Comparison of ENCODE assay signal across 1 cellular context in genomic region chr20:50405915-50406609, GRCh38.
TF ChIP-seq lines count a peak whose summit lies in the region.

No MANE protein-coding gene starts in this region.

TF ChIP-seq in HepG2, 621 proteins besides CTCF, POLR2A, EP300 and RAD21 (continued from another document and continues in another):
- TF ChIP-seq MAZ (IDR thresholded peaks at IDR 0.05; ENCODE audit: borderline replicate concordance, low read depth, low read length): no peak
- no peak for TF ChIP-seq MAZ (CRISPR knock-in tag; IDR thresholded peaks at IDR 0.05; ENCODE audit: low read depth)
- TF ChIP-seq GATA4 (IDR thresholded peaks at IDR 0.05; ENCODE audit: borderline replicate concordance, low read depth): peak; percentile 89
- TF ChIP-seq ZNF792 (CRISPR knock-in tag; IDR thresholded peaks at IDR 0.05): peak; percentile 83
- TF ChIP-seq ZNF781 (CRISPR knock-in tag; IDR thresholded peaks at IDR 0.05; ENCODE audit: borderline replicate concordance, not compliant biosample characterization): no peak
- TF ChIP-seq CHD4 (IDR thresholded peaks at IDR 0.05; ENCODE audit: borderline replicate concordance, low read length): peak; percentile 92; the same call in 1 of the 2 replicates
- TF ChIP-seq MXD3 (CRISPR knock-in tag; IDR thresholded peaks at IDR 0.05): no peak
- TF ChIP-seq RBFOX2 (IDR thresholded peaks at IDR 0.05; ENCODE audit: low read depth, low read length): 0 out of 2 replicates have a peak, but pooled peaks have one; percentile 30
- no peak for TF ChIP-seq ATF4 (CRISPR knock-in tag; IDR thresholded peaks at IDR 0.05)
- peak; percentile 74 for TF ChIP-seq ZNF343 (CRISPR knock-in tag; IDR thresholded peaks at IDR 0.05)
- no peak for TF ChIP-seq ZNF10 (CRISPR knock-in tag; IDR thresholded peaks at IDR 0.05; ENCODE audit: borderline replicate concordance, low read depth)
- TF ChIP-seq NR2F1 (CRISPR knock-in tag; IDR thresholded peaks at IDR 0.05): peak; percentile 83 to 93
- TF ChIP-seq HOXA7 (CRISPR knock-in tag; IDR thresholded peaks at IDR 0.05): no peak
- TF ChIP-seq TFDP2 (CRISPR knock-in tag; IDR thresholded peaks at IDR 0.05): 0 out of 2 replicates have a peak, but pooled peaks have one; percentile 28
- TF ChIP-seq XBP1 (CRISPR knock-in tag; IDR thresholded peaks at IDR 0.05): no peak
- TF ChIP-seq FOXM1 (CRISPR knock-in tag; IDR thresholded peaks at IDR 0.05): no peak
- TF ChIP-seq YEATS4 (CRISPR knock-in tag; IDR thresholded peaks at IDR 0.05; ENCODE audit: borderline replicate concordance): no peak; the same call in 1 of the 2 replicates
- TF ChIP-seq SOX6 (IDR thresholded peaks at IDR 0.05): no peak
- peak; percentile 96 for TF ChIP-seq SOX6 (CRISPR knock-in tag; IDR thresholded peaks at IDR 0.05)
- TF ChIP-seq NKX3-1 (CRISPR knock-in tag; IDR thresholded peaks at IDR 0.05): no peak; the same call in 1 of the 2 replicates
- peak; percentile 82; the same call in 1 of the 2 replicates for TF ChIP-seq STAT5B (CRISPR knock-in tag; IDR thresholded peaks at IDR 0.05)
- peak; percentile 98 for TF ChIP-seq ZNF263 (CRISPR knock-in tag; IDR thresholded peaks at IDR 0.05)
- TF ChIP-seq SRSF9 (IDR thresholded peaks at IDR 0.05; ENCODE audit: borderline replicate concordance, insufficient read depth, low read depth, low read length, poor library complexity, severe bottlenecking): no peak
- TF ChIP-seq CREB3 (CRISPR knock-in tag; IDR thresholded peaks at IDR 0.05): no peak
- peak; percentile 64 for TF ChIP-seq ZNF605 (CRISPR knock-in tag; IDR thresholded peaks at IDR 0.05)
- TF ChIP-seq NFKBIZ (CRISPR knock-in tag; IDR thresholded peaks at IDR 0.05): peak; percentile 92
- TF ChIP-seq KIAA2018 (CRISPR knock-in tag; IDR thresholded peaks at IDR 0.05; ENCODE audit: borderline replicate concordance): no peak
- no peak for TF ChIP-seq ZBTB1 (CRISPR knock-in tag; IDR thresholded peaks at IDR 0.05; ENCODE audit: borderline replicate concordance)
- TF ChIP-seq ZNF331 (CRISPR knock-in tag; IDR thresholded peaks at IDR 0.05): peak; percentile 78
- TF ChIP-seq NFYC (CRISPR knock-in tag; IDR thresholded peaks at IDR 0.05): peak; percentile 43; the same call in 1 of the 2 replicates
- TF ChIP-seq ZNF652 (CRISPR knock-in tag; IDR thresholded peaks at IDR 0.05; ENCODE audit: borderline replicate concordance, low read depth): peak; percentile 52; the same call in 1 of the 2 replicates
- peak; percentile 86 for TF ChIP-seq DPF2 (CRISPR knock-in tag; IDR thresholded peaks at IDR 0.05; ENCODE audit: borderline replicate concordance, low read depth)
- TF ChIP-seq NCOA2 (CRISPR knock-in tag; IDR thresholded peaks at IDR 0.05): peak; percentile 99
- no peak for TF ChIP-seq MAFK (conservative IDR thresholded peaks at IDR 0.05 in 1 of 2, IDR thresholded peaks at IDR 0.05 in 1 of 2; ENCODE audit: low read length in 2 of 2)
- no peak for TF ChIP-seq HDAC6 (IDR thresholded peaks at IDR 0.05; ENCODE audit: low read depth, low read length)
- TF ChIP-seq ZNF350 (CRISPR knock-in tag; IDR thresholded peaks at IDR 0.05; ENCODE audit: borderline replicate concordance, low read depth): no peak; the same call in 1 of the 2 replicates
- peak; percentile 63; the same call in 1 of the 2 replicates for TF ChIP-seq ZBTB10 (CRISPR knock-in tag; IDR thresholded peaks at IDR 0.05; ENCODE audit: borderline replicate concordance)
- no peak for TF ChIP-seq AKNA (CRISPR knock-in tag; IDR thresholded peaks at IDR 0.05; ENCODE audit: borderline replicate concordance)
- TF ChIP-seq ZNF761 (CRISPR knock-in tag; conservative IDR thresholded peaks at IDR 0.05): 0 out of 2 replicates have a peak, but pooled peaks have one; percentile 18
- peak; percentile 95 for TF ChIP-seq SKIL (CRISPR knock-in tag; IDR thresholded peaks at IDR 0.05; ENCODE audit: borderline replicate concordance)
